In genomic region chr5:176362098-176362442, GRCh38 we compare ENCODE assay signal across 8 cellular contexts. TPM values are rescaled to one million over a fixed set of nuclear protein-coding genes. Genes with fewer than 3 reads are reported as not detected.
DNase-seq lines count a peak whose midpoint lies in the region; ATAC-seq and TF ChIP-seq lines count a peak whose summit lies in the region.

No MANE protein-coding gene starts in this region.

- peak overlapping the region; percentile 80 to 100 (median 99) for H3K4me3 ChIP-seq in mammary epithelial cell (replicated peaks in 1 of 3; ENCODE audit: insufficient read depth in 1 of 3, low read depth in 2 of 3, low read length in 3 of 3)

- peak; percentile 8 for ATAC-seq in HG03432 (IDR thresholded peaks at IDR 0.05; ENCODE audit: unreplicated experiment)
- ATAC-seq in naive thymus-derived CD8-positive, alpha-beta T cell: no peak

- H3K9me3 ChIP-seq in mammary epithelial cell (replicated peaks; ENCODE audit: insufficient read depth, low read length): no peaks in the 10 kb centered on the region

- no TSS peak for BruUV-seq in mammary epithelial cell (replicated peaks; lab: Mats Ljungman, UMichigan)

- H3K36me3 ChIP-seq in mammary epithelial cell (ENCODE audit: insufficient read depth, low read length): peaks cover 6% of the 10 kb centered on the region

- peak overlapping the region; percentile 94 to 99 (median 97) for H3K4me3 Mint-ChIP-seq in naive thymus-derived CD8-positive, alpha-beta T cell

- H3K27me3 ChIP-seq in mammary epithelial cell (ENCODE audit: insufficient read depth, low read length): no peaks in the 10 kb centered on the region

- peak overlapping the region; percentile 45 for H3K9ac ChIP-seq in mammary epithelial cell (ENCODE audit: insufficient read depth, low read length)

- H3K27ac Mint-ChIP-seq in naive thymus-derived CD8-positive, alpha-beta T cell: peak overlapping the region; percentile 91 to 99 (median 98)

- H3K27me3 Mint-ChIP-seq in naive thymus-derived CD8-positive, alpha-beta T cell: no peaks in the 10 kb centered on the region

- no peak overlapping the region for H3K27ac ChIP-seq in mammary epithelial cell (ENCODE audit: insufficient read depth, low read depth, low read length)

- intact Hi-C loops in mammary epithelial cell (cut with micrococcal nuclease): no loop called here

- peaks cover 16 to 56% (median 37%) of the 10 kb centered on the region in 4 donors for H3K4me1 Mint-ChIP-seq in naive thymus-derived CD8-positive, alpha-beta T cell

- no peak for TF ChIP-seq CTCF in mammary epithelial cell (conservative IDR thresholded peaks at IDR 0.05 in 1 of 2, IDR thresholded peaks at IDR 0.05 in 1 of 2; ENCODE audit: extremely low read depth in 1 of 2, insufficient read depth in 1 of 2, low read depth in 1 of 2, low read length in 2 of 2)

- H3K9me3 Mint-ChIP-seq in naive thymus-derived CD8-positive, alpha-beta T cell: no peaks in the 10 kb centered on the region

- no peaks in the 10 kb centered on the region for H4K20me1 ChIP-seq in mammary epithelial cell (ENCODE audit: insufficient read depth, low read length)

- H3K79me2 ChIP-seq in mammary epithelial cell (ENCODE audit: insufficient read depth, low read length): peaks cover 43% of the 10 kb centered on the region

- in situ Hi-C loops in mammary epithelial cell (cut with MboI; ENCODE audit: low sequenced_read_pairs in 2 of 2): no loop called here
- in situ Hi-C loops in KBM-7 (cut with MboI; ENCODE audit: low pct_unique_long_range_greater_than_20kb, low sequenced_read_pairs): no loop called here

- H3K4me1 ChIP-seq in mammary epithelial cell (ENCODE audit: insufficient read depth, low read length): peaks cover 30% of the 10 kb centered on the region

- peak overlapping the region; percentile 99 for H2AFZ ChIP-seq in mammary epithelial cell (ENCODE audit: low read depth, low read length)

- peak overlapping the region; percentile 96 for H3K4me2 ChIP-seq in mammary epithelial cell (ENCODE audit: insufficient read depth, low read depth, low read length)

- POLR2A ChIA-PET in naive thymus-derived CD8-positive, alpha-beta T cell (lab: Charles Lee): interaction anchor here (0.6 to 4.0 kb wide), 12 partner anchors 9 to 666 kb away, joined by 3 to 58 read pairs (median 4); partner anchors contain the start of genes FAF2, HIGD2A, NOP16 and RNF44

- CTCF ChIA-PET in mammary epithelial cell (lab: Charles Lee; ENCODE audit: low non-redundant PET): no interaction called here

- dilution Hi-C loops in mammary epithelial cell (cut with HindIII; ENCODE audit: low sequenced_read_pairs): no loop called here

- DNase-seq in NCI-H82 (lab: John Stamatoyannopoulos, UW): peak; percentile 32
- no peak for DNase-seq in NCI-H82 treated with DMSO at 0.1 percent for 48 hours (lab: John Stamatoyannopoulos, UW; ENCODE audit: unreplicated experiment)
- DNase-seq in mammary epithelial cell: no peak
- no peak for DNase-seq in naive thymus-derived CD8-positive, alpha-beta T cell
- DNase-seq in KBM-7: no peak
- DNase-seq in SW 1271 (lab: John Stamatoyannopoulos, UW): no peak
- no peak for DNase-seq in stimulated activated CD4-positive, alpha-beta T cell treated with anti-CD3 and anti-CD28 coated beads, Interleukin-12 subunit alpha, Interleukin-12 subunit beta, amount 100 ng/mL, for 4 hours

- WGBS in mammary epithelial cell (ENCODE audit: low coverage, missing lambda C conversion rate): 34% methylated on average over 12 of the region's 12 CpGs

- H3K36me3 Mint-ChIP-seq in naive thymus-derived CD8-positive, alpha-beta T cell: peaks cover 0 to 20% (median 2%) of the 10 kb centered on the region in 3 donors

RNA-seq across cellular contexts. Expression of gene KIAA1191, which starts 0.5 kb away (rescaled TPM):
- 100 to 1,000 TPM in 1 of 2 donors, 10 to 100 TPM in 1; 99.0 to 204 TPM for total RNA-seq in mammary epithelial cell
- 130 TPM for polyA plus RNA-seq in mammary epithelial cell
- 169 TPM for polyA minus RNA-seq in mammary epithelial cell
- total RNA-seq in naive thymus-derived CD8-positive, alpha-beta T cell: 10 to 100 TPM; 71.3 to 78.8 TPM
- 10 to 100 TPM; 42.3 to 50.7 (median 50.5) TPM for polyA plus RNA-seq in naive thymus-derived CD8-positive, alpha-beta T cell

RNA-seq across cellular contexts. Expression of gene ARL10, which starts 3.2 kb away (rescaled TPM):
- total RNA-seq in mammary epithelial cell: 10 to 100 TPM in 1 of 2 donors, under 1 TPM in 1; 0.56 to 10.7 TPM
- 1.8 TPM for polyA plus RNA-seq in mammary epithelial cell
- polyA minus RNA-seq in mammary epithelial cell: 2.8 TPM
- 10 to 100 TPM; 12.7 to 15.0 TPM for total RNA-seq in naive thymus-derived CD8-positive, alpha-beta T cell
- polyA plus RNA-seq in naive thymus-derived CD8-positive, alpha-beta T cell: 1 to 10 TPM; 1.2 to 1.7 (median 1.3) TPM

RNA-seq across cellular contexts. Expression of gene NOP16, which starts 26.3 kb away (rescaled TPM):
- 10 to 100 TPM in 1 of 2 donors, 1 to 10 TPM in 1; 8.7 to 61.4 TPM for total RNA-seq in mammary epithelial cell
- polyA plus RNA-seq in mammary epithelial cell: 103 TPM
- polyA minus RNA-seq in mammary epithelial cell: 22.5 TPM
- total RNA-seq in naive thymus-derived CD8-positive, alpha-beta T cell: 10 to 100 TPM; 21.0 to 21.8 TPM
- 10 to 100 TPM; 19.1 to 40.5 (median 22.8) TPM for polyA plus RNA-seq in naive thymus-derived CD8-positive, alpha-beta T cell

RNA-seq across cellular contexts. Expression of gene HIGD2A, which starts 26.5 kb away (rescaled TPM):
- 10 to 100 TPM; 30.3 to 93.0 TPM for total RNA-seq in mammary epithelial cell
- 141 TPM for polyA plus RNA-seq in mammary epithelial cell
- polyA minus RNA-seq in mammary epithelial cell: 111 TPM
- total RNA-seq in naive thymus-derived CD8-positive, alpha-beta T cell: 10 to 100 TPM; 75.3 to 79.3 TPM
- 100 to 1,000 TPM; 209 to 280 (median 250) TPM for polyA plus RNA-seq in naive thymus-derived CD8-positive, alpha-beta T cell

RNA-seq across cellular contexts. Expression of gene CLTB, which starts 54.3 kb away (rescaled TPM):
- 100 to 1,000 TPM; 166 to 323 TPM for total RNA-seq in mammary epithelial cell
- polyA plus RNA-seq in mammary epithelial cell: 332 TPM
- 114 TPM for polyA minus RNA-seq in mammary epithelial cell
- total RNA-seq in naive thymus-derived CD8-positive, alpha-beta T cell: 10 to 100 TPM; 34.4 to 36.1 TPM
- 10 to 100 TPM; 69.2 to 82.7 (median 73.5) TPM for polyA plus RNA-seq in naive thymus-derived CD8-positive, alpha-beta T cell
